Comparison of ENCODE assay signal across 10 cellular contexts in genomic region chr1:105964879-105965278, GRCh38.
"Had no signal": no experiment of that assay in that cellular context is flagged by ENCODE, and none has a peak within 500 bp of the region (broad histone marks: within the 10 kb centered on the region; RNA-seq: fewer than 3 reads in every experiment).

No MANE protein-coding gene starts in this region.

- DNase-seq: GM23248, GOT3, H7, H9, HCEC 1CT, HFFc6 had no signal

- ATAC-seq: GM23338, HCT116 had no signal

- H3K27ac ChIP-seq: GM23248 had no signal

- H3K4me2 ChIP-seq: GM23338 had no signal

- H3K4me3 Mint-ChIP-seq: GM23338, H9, HFFc6 had no signal

- H3K9me3 ChIP-seq: HAP-1 had no signal

- H3K27ac Mint-ChIP-seq: GM23338, H9, HFFc6 had no signal

- H2AFZ ChIP-seq: GM23248, GM23338 had no signal

- H3K4me1 ChIP-seq: HAP-1 had no signal

- FAIRE-seq: H54 had no signal

- H3K4me3 ChIP-seq: GM23248, GM23338, HAP-1 had no signal

- H3K4me1 Mint-ChIP-seq: GM23338, H9 had no signal

- H3K9ac ChIP-seq: GM23248 had no signal

- H3K36me3 ChIP-seq: HAP-1 had no signal
